Comparison of ENCODE assay signal across 11 cellular contexts in the genomic region with DNA sequence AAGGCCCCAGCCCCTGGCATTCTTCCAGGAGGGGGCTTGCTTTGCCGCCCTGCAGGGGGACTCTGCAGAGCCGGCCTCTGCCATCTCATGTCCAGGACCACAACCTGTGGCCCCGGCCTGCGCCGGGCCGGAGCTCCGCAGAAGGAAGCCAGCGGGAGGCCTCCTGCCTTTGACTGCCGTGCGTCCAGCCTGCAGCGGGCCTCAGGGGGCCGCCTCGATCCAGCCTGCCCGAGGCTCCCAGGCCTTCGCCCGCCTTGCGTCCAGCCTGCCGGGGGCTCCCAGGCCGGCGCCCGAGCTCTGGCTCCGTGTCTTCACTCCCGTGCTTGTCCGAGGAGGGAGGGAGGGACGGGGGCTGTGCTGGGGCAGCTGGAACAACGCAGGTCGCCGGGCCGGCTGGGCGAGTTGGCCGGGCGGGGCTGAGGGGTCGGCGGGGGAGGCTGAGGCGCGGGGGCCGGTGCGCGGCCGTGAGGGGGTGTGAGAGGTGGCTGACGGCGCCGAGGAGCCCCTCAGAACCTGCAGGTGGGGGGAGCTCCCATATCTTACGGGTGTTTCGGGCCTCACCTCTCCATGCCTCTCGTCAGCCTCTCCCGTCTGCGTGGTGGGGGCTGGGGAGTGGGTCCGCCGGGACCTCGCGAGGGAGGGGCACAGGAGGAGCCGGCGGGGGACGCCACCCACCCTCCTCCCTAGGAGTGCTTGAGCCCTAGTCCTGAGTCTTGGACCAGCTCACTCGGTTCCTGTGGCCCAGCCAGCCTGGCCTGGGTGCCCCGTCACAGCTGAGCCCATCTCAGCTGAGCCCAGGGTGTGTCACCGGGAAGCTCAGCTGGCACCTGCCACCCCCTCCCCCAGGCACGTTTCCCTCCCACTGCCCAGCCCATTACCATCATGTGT. TPM values are rescaled to one million over a fixed set of nuclear protein-coding genes. Genes with fewer than 3 reads are reported as not detected.
DNase-seq lines count a peak whose midpoint lies in the region; ATAC-seq, FAIRE-seq and TF ChIP-seq lines count a peak whose summit lies in the region.
"Had no signal": no experiment of that assay in that cellular context is flagged by ENCODE, and none has a peak within 500 bp of the region (broad histone marks: within the 10 kb centered on the region; RNA-seq: fewer than 3 reads in every experiment).

No MANE protein-coding gene starts in this region.

- TF ChIP-seq CTCF in PC-9 (conservative IDR thresholded peaks at IDR 0.05) (no peak), H1 (IDR thresholded peaks at IDR 0.05; ENCODE audit: control extremely low read depth in 1 of 3, insufficient read depth in 1 of 3, low read depth in 1 of 3, low read length in 3 of 3) (no peak), HepG2 (CRISPR knock-in tag; IDR thresholded peaks at IDR 0.05) (no peak), tibial nerve (IDR thresholded peaks at IDR 0.05) (no peak)

- H2AFZ ChIP-seq in PC-9 (no peak overlapping the region), H1 (ENCODE audit: low read length) (no peak overlapping the region), HepG2 (ENCODE audit: low read length) (no peak overlapping the region)

- 16% methylated on average over 27 of the region's 59 CpGs; no CpG with 5 or more reads in 1 of the 2 experiments for WGBS in H1 (ENCODE audit: extremely low coverage in 1 of 2, insufficient coverage in 1 of 2, insufficient read length in 1 of 2, insufficient replicate concordance in 2 of 2, low coverage in 1 of 2, low lambda C conversion rate in 2 of 2, missing lambda C conversion rate in 1 of 2), 2 experiments
- 5% methylated on average over 18 of the region's 59 CpGs for WGBS in HepG2 (ENCODE audit: low lambda C conversion rate)
- 14% methylated on average over 51 of the region's 59 CpGs for WGBS in tibial nerve, 2 donors

- no peak for FAIRE-seq in H1 (lab: Jason Lieb, UNC)
- FAIRE-seq in HepG2 (lab: Jason Lieb, UNC): no peak
- FAIRE-seq: endothelial cell of umbilical vein had no signal

- H3K27ac ChIP-seq in PC-9 (peak overlapping the region; percentile 84), H1 (ENCODE audit: low read depth, low read length) (no peak overlapping the region), HepG2 (ENCODE audit: extremely low read length, insufficient read depth, low read length) (no peak overlapping the region), tibial nerve (peak overlapping the region in 2 of 4 donors; percentile 66 to 76)

- H3K79me2 ChIP-seq in PC-9 (ENCODE audit: low read depth): peaks cover 17% of the 10 kb centered on the region
- no peaks in the 10 kb centered on the region for H3K79me2 ChIP-seq in H1 (ENCODE audit: control insufficient read depth in 1 of 2, insufficient read depth in 2 of 2, low read length in 2 of 2)
- no peaks in the 10 kb centered on the region for H3K79me2 ChIP-seq in HepG2 (ENCODE audit: insufficient read depth, low read length)

- H3K79me1 ChIP-seq in H1 (ENCODE audit: low read depth, low read length): no peaks in the 10 kb centered on the region; the same call in 1 of the 2 replicates

- H3K4me3 Mint-ChIP-seq in activated CD4-positive, alpha-beta T cell treated with anti-CD3 and anti-CD28 coated beads, Interleukin-2, amount 10 ng/mL, durations not matched to agents 24 days and 14 days: no peak overlapping the region
- H3K4me3 Mint-ChIP-seq in stimulated activated memory B cell treated with anti-CD40 and anti-IgM and Interleukin-4, amounts not matched to agents 10 μg/mL and 1 μg/mL and 100 μg/mL, for 72 hours: no peak overlapping the region
- H3K4me3 Mint-ChIP-seq: activated T-cell treated with anti-CD3 and anti-CD28 coated beads, Interleukin-2, amount 50 U/mL, for 72 hours; CD8-positive, alpha-beta T cell had no signal

- no peaks in the 10 kb centered on the region for H3K36me3 Mint-ChIP-seq in activated CD4-positive, alpha-beta T cell treated with anti-CD3 and anti-CD28 coated beads, Interleukin-2, amount 10 ng/mL, durations not matched to agents 24 days and 14 days (ENCODE audit: low read depth)
- no peaks in the 10 kb centered on the region for H3K36me3 Mint-ChIP-seq in stimulated activated memory B cell treated with anti-CD40 and anti-IgM and Interleukin-4, amounts not matched to agents 10 μg/mL and 1 μg/mL and 100 μg/mL, for 72 hours
- H3K36me3 Mint-ChIP-seq: CD8-positive, alpha-beta T cell had no signal

- peak overlapping the region; percentile 75; the same call in 1 of the 2 replicates for H2AK5ac ChIP-seq in H1 (ENCODE audit: low read depth, low read length)

- H4K5ac ChIP-seq in H1 (ENCODE audit: insufficient read length, low read depth, low read length): no peak overlapping the region

- H3K4me3 ChIP-seq in PC-9 (peak overlapping the region; percentile 2; the same call in 1 of the 2 replicates), H1 (ENCODE audit: extremely low read depth in 1 of 4, insufficient read depth in 2 of 4, low read depth in 3 of 4, low read length in 4 of 4) (peak overlapping the region in 3 of 4 experiments; percentile 17 to 54 (median 19); a peak in 3 of 8 replicates), HepG2 (replicated peaks in 1 of 3; ENCODE audit: insufficient read depth in 1 of 3, low read depth in 2 of 3, low read length in 3 of 3) (peak overlapping the region; percentile 25 to 52 (median 36); a peak in 4 of 6 replicates), tibial nerve (peak overlapping the region in 3 of 4 donors; percentile 7 to 13 (median 8))

- peaks cover 44% of the 10 kb centered on the region for H3F3A ChIP-seq in PC-9 (ENCODE audit: insufficient read depth, low read depth)

- H3K9me3 Mint-ChIP-seq in activated CD4-positive, alpha-beta T cell treated with anti-CD3 and anti-CD28 coated beads, Interleukin-2, amount 10 ng/mL, durations not matched to agents 24 days and 14 days: no peaks in the 10 kb centered on the region
- no peaks in the 10 kb centered on the region for H3K9me3 Mint-ChIP-seq in stimulated activated memory B cell treated with anti-CD40 and anti-IgM and Interleukin-4, amounts not matched to agents 10 μg/mL and 1 μg/mL and 100 μg/mL, for 72 hours
- H3K9me3 Mint-ChIP-seq: activated T-cell treated with anti-CD3 and anti-CD28 coated beads, Interleukin-2, amount 50 U/mL, for 72 hours; CD8-positive, alpha-beta T cell had no signal

- H2BK12ac ChIP-seq in H1 (ENCODE audit: low read depth, low read length): peak overlapping the region; percentile 80; the same call in 1 of the 2 replicates

- no peak overlapping the region for H2BK120ac ChIP-seq in H1 (replicated peaks; ENCODE audit: low read depth, low read length)

- intact Hi-C loops in PC-9 (cut with micrococcal nuclease; ENCODE audit: unreplicated experiment): loop anchor here (1.0 to 10.0 kb wide), 4 partner anchors 86 to 443 kb away; no protein-coding TSS in a partner anchor
- intact Hi-C loops in HepG2 (cut with micrococcal nuclease; ENCODE audit: unreplicated experiment): no loop called here
- intact Hi-C loops in activated CD4-positive, alpha-beta T cell treated with anti-CD3 and anti-CD28 coated beads, Interleukin-2, amount 10 ng/mL, durations not matched to agents 24 days and 14 days (cut with micrococcal nuclease): no loop called here

- H4K20me1 ChIP-seq in PC-9 (ENCODE audit: insufficient read depth): peaks cover 16% of the 10 kb centered on the region
- H4K20me1 ChIP-seq in H1 (replicated peaks in 1 of 2; ENCODE audit: control insufficient read depth in 1 of 2, insufficient read depth in 2 of 2, low read length in 2 of 2): peaks cover 37 to 44% of the 10 kb centered on the region in 2 experiments
- H4K20me1 ChIP-seq in HepG2 (ENCODE audit: insufficient read depth, low read length): peaks cover 16% of the 10 kb centered on the region; the same call in 1 of the 2 replicates

- DNase-seq in PC-9 (peak in 1 of 2 experiments; percentile 86), H1 (ENCODE audit: low read depth in 1 of 2, low spot score in 2 of 2) (peak in 1 of 2 experiments; percentile 68), HepG2 (ENCODE audit: low spot score) (no peak), tibial nerve (ENCODE audit: low spot score in 2 of 2) (no peak), COR-L47 (lab: John Stamatoyannopoulos, UW) (no peak)
- DNase-seq in activated CD4-positive, alpha-beta T cell treated with anti-CD3 and anti-CD28 coated beads, Interleukin-2, amount 10 ng/mL, durations not matched to agents 24 days and 14 days: no peak
- DNase-seq: activated CD4-positive, CD25-positive, alpha-beta regulatory T cell treated with anti-CD3 and anti-CD28 coated beads, Interleukin-2, amount 50 U/mL, for 72 hours; activated T-cell treated with anti-CD3 and anti-CD28 coated beads, Interleukin-2, amount 50 U/mL, for 72 hours; CD8-positive, alpha-beta T cell had no signal

- no peak overlapping the region for H3K4ac ChIP-seq in H1 (replicated peaks; ENCODE audit: insufficient read length, low read depth, low read length)

- POLR2A ChIA-PET in PC-9 (lab: Charles Lee; ENCODE audit: unreplicated experiment) (interaction anchor here (0.5 to 1.3 kb wide), 5 partner anchors 17 to 130 kb away, joined by 3 to 20 read pairs (median 6); partner anchors contain the start of gene CAPN10), H1 (lab: Charles Lee; ENCODE audit: partially characterized antibody) (interaction anchor here (2.8 kb wide), 1 partner anchor 20 kb away, joined by 12 read pairs; the partner anchor contains the start of gene GPC1), HepG2 (lab: Yijun Ruan, JAX) (interaction anchor here (1.2 kb wide), 1 partner anchor 17 kb away, joined by 4 read pairs; no protein-coding TSS in a partner anchor)

- H3K27me3 ChIP-seq in PC-9 (ENCODE audit: insufficient read depth, low read depth) (no peaks in the 10 kb centered on the region), H1 (replicated peaks in 1 of 4; ENCODE audit: control insufficient read depth in 3 of 4, extremely low read depth in 1 of 4, insufficient read depth in 3 of 4, low read length in 3 of 4) (peaks cover 15 to 35% (median 28%) of the 10 kb centered on the region in 4 experiments), HepG2 (ENCODE audit: control insufficient read depth in 1 of 2, insufficient read depth in 2 of 2, low read length in 2 of 2) (peaks cover 30 to 56% of the 10 kb centered on the region in 2 experiments), tibial nerve (peaks cover 0 to 6% of the 10 kb centered on the region in 2 donors)

- TF ChIP-seq RAD21 in H1 (IDR thresholded peaks at IDR 0.05 in 1 of 2, conservative IDR thresholded peaks at IDR 0.05 in 1 of 2; ENCODE audit: low read depth in 2 of 2, low read length in 2 of 2) (no peak), HepG2 (CRISPR knock-in tag; IDR thresholded peaks at IDR 0.05) (no peak)

- ATAC-seq in HepG2: peak; percentile 25
- ATAC-seq in stimulated activated memory B cell treated with anti-CD40 and anti-IgM and Interleukin-4, amounts not matched to agents 10 μg/mL and 1 μg/mL and 100 μg/mL, for 72 hours: no peak
- ATAC-seq: activated T-cell treated with anti-CD3 and anti-CD28 coated beads, Interleukin-2, amount 50 U/mL, for 72 hours; CD8-positive, alpha-beta T cell had no signal

- peaks cover 3% of the 10 kb centered on the region for H3K4me1 Mint-ChIP-seq in activated CD4-positive, alpha-beta T cell treated with anti-CD3 and anti-CD28 coated beads, Interleukin-2, amount 10 ng/mL, durations not matched to agents 24 days and 14 days
- H3K4me1 Mint-ChIP-seq in stimulated activated memory B cell treated with anti-CD40 and anti-IgM and Interleukin-4, amounts not matched to agents 10 μg/mL and 1 μg/mL and 100 μg/mL, for 72 hours: peaks cover 23% of the 10 kb centered on the region

- no peak overlapping the region; the same call in 1 of the 2 replicates for H2BK5ac ChIP-seq in H1 (ENCODE audit: low read depth, low read length)

- peaks cover 7% of the 10 kb centered on the region; the same call in 1 of the 2 replicates for H3K23me2 ChIP-seq in H1 (ENCODE audit: low read depth, low read length)

- H3K9me2 ChIP-seq in PC-9 (ENCODE audit: insufficient read depth): no peaks in the 10 kb centered on the region

- H3K18ac ChIP-seq in H1 (ENCODE audit: extremely low read depth, low read length): peak overlapping the region; percentile 60

- no peak overlapping the region for H3K56ac ChIP-seq in H1 (replicated peaks; ENCODE audit: insufficient read length, low read depth, low read length)

- H3K27me3 Mint-ChIP-seq in activated CD4-positive, alpha-beta T cell treated with anti-CD3 and anti-CD28 coated beads, Interleukin-2, amount 10 ng/mL, durations not matched to agents 24 days and 14 days: peaks cover 30% of the 10 kb centered on the region
- peaks cover 58% of the 10 kb centered on the region for H3K27me3 Mint-ChIP-seq in stimulated activated memory B cell treated with anti-CD40 and anti-IgM and Interleukin-4, amounts not matched to agents 10 μg/mL and 1 μg/mL and 100 μg/mL, for 72 hours

- BruUV-seq in PC-9 (replicated peaks; lab: Mats Ljungman, UMichigan) (TSS peak; percentile 53), HepG2 (replicated peaks; lab: Mats Ljungman, UMichigan) (no TSS peak)

- H2BK20ac ChIP-seq in H1 (ENCODE audit: low read length): no peak overlapping the region

- peak overlapping the region; percentile 72 for H3K4me2 ChIP-seq in PC-9
- peak overlapping the region; percentile 43 to 71 for H3K4me2 ChIP-seq in H1 (ENCODE audit: insufficient read depth in 1 of 2, low read depth in 2 of 2, low read length in 2 of 2)
- peak overlapping the region; percentile 51 for H3K4me2 ChIP-seq in HepG2 (ENCODE audit: low read depth, low read length)

- CTCF ChIA-PET in PC-9 (lab: Charles Lee) (interaction anchor here (0.6 to 1.3 kb wide), 3 partner anchors 86 to 222 kb away, joined by 5 to 20 read pairs (median 10); no protein-coding TSS in a partner anchor), H1 (lab: Charles Lee; ENCODE audit: partially characterized antibody) (interaction anchor here (1.3 to 2.7 kb wide), 3 partner anchors 11 to 124 kb away, joined by 3 to 13 read pairs (median 4); no protein-coding TSS in a partner anchor), HepG2 (lab: Yijun Ruan, JAX; ENCODE audit: low intra/inter-chr PET ratio, low total read pairs) (no interaction called here)

- no peak overlapping the region for H3K23ac ChIP-seq in H1 (ENCODE audit: insufficient read length)

- TF ChIP-seq EP300 in H1 (IDR thresholded peaks at IDR 0.05; ENCODE audit: borderline replicate concordance in 1 of 2, low read depth in 2 of 2, low read length in 2 of 2) (no peak), HepG2 (IDR thresholded peaks at IDR 0.05; ENCODE audit: low read depth in 2 of 2, low read length in 2 of 2) (no peak), HepG2 (CRISPR knock-in tag; IDR thresholded peaks at IDR 0.05; ENCODE audit: borderline replicate concordance) (no peak), tibial nerve (IDR thresholded peaks at IDR 0.05) (no peak)

- no peak overlapping the region for H3K27ac Mint-ChIP-seq in activated CD4-positive, alpha-beta T cell treated with anti-CD3 and anti-CD28 coated beads, Interleukin-2, amount 10 ng/mL, durations not matched to agents 24 days and 14 days
- no peak overlapping the region for H3K27ac Mint-ChIP-seq in stimulated activated memory B cell treated with anti-CD40 and anti-IgM and Interleukin-4, amounts not matched to agents 10 μg/mL and 1 μg/mL and 100 μg/mL, for 72 hours
- H3K27ac Mint-ChIP-seq: activated T-cell treated with anti-CD3 and anti-CD28 coated beads, Interleukin-2, amount 50 U/mL, for 72 hours; CD8-positive, alpha-beta T cell had no signal

- no peaks in the 10 kb centered on the region for H3K9me3 ChIP-seq in PC-9 (ENCODE audit: insufficient read depth, low read depth)
- H3K9me3 ChIP-seq in H1 (ENCODE audit: insufficient read depth in 2 of 2, low read depth in 1 of 2, low read length in 1 of 2): no peaks in the 10 kb centered on the region
- no peaks in the 10 kb centered on the region for H3K9me3 ChIP-seq in HepG2 (ENCODE audit: low read length)
- no peaks in the 10 kb centered on the region for H3K9me3 ChIP-seq in tibial nerve

- peak overlapping the region; percentile 61; the same call in 1 of the 2 replicates for H2BK15ac ChIP-seq in H1 (ENCODE audit: low read length)

- H3K9ac ChIP-seq in H1 (replicated peaks in 1 of 4; ENCODE audit: extremely low read depth in 1 of 4, low read depth in 3 of 4, low read length in 3 of 4) (no peak overlapping the region), HepG2 (ENCODE audit: insufficient read depth, low read depth, low read length) (no peak overlapping the region)

- H4K91ac ChIP-seq in H1 (replicated peaks; ENCODE audit: insufficient read length, low read length): peak overlapping the region; percentile 74

- no peak for TF ChIP-seq POLR2A in H1 (IDR thresholded peaks at IDR 0.05; ENCODE audit: control extremely low read depth in 1 of 2, low read depth in 2 of 2, low read length in 2 of 2)
- no peak for TF ChIP-seq POLR2A in HepG2 (IDR thresholded peaks at IDR 0.05; ENCODE audit: insufficient read depth in 1 of 2, low read depth in 2 of 2, low read length in 2 of 2)
- TF ChIP-seq POLR2A in tibial nerve (IDR thresholded peaks at IDR 0.05): no peak

- H3K36me3 ChIP-seq in PC-9 (ENCODE audit: low read depth) (no peaks in the 10 kb centered on the region), H1 (ENCODE audit: control insufficient read depth in 2 of 4, insufficient read depth in 4 of 4, low read length in 3 of 4) (no peaks in the 10 kb centered on the region; a peak in 1 of 8 replicates), HepG2 (replicated peaks in 1 of 2; ENCODE audit: control insufficient read depth in 1 of 2, insufficient read depth in 2 of 2, low read length in 2 of 2) (no peaks in the 10 kb centered on the region), tibial nerve (peaks cover 0 to 20% (median 0%) of the 10 kb centered on the region in 3 donors)

- in situ Hi-C loops in HepG2 (cut with HindIII; ENCODE audit: extremely low pct_ligation_motif_present, low pct_unique_long_range_greater_than_20kb): no loop called here

- H3K14ac ChIP-seq in H1 (ENCODE audit: insufficient read length): no peak overlapping the region

- no peak overlapping the region; the same call in 1 of the 2 replicates for H4K8ac ChIP-seq in H1 (ENCODE audit: extremely low read depth, insufficient read depth, low read length)

- peaks cover 64% of the 10 kb centered on the region for H3K4me1 ChIP-seq in PC-9 (replicated peaks; ENCODE audit: insufficient read depth)
- peaks cover 2 to 67% (median 42%) of the 10 kb centered on the region in 4 experiments for H3K4me1 ChIP-seq in H1 (replicated peaks in 1 of 4; ENCODE audit: control insufficient read depth in 3 of 4, insufficient read depth in 4 of 4, low read length in 3 of 4)
- H3K4me1 ChIP-seq in HepG2 (ENCODE audit: insufficient read depth, low read length): peaks cover 64% of the 10 kb centered on the region
- peaks cover 0 to 74% (median 32%) of the 10 kb centered on the region in 4 donors for H3K4me1 ChIP-seq in tibial nerve

RNA-seq across cellular contexts. Expression of gene GPC1, which starts 20.5 kb away (rescaled TPM):
- total RNA-seq in PC-9 (2021): 302 and 319 TPM in 2 replicates
- total RNA-seq in H1 (2021; fragmentation: NEBNext Ultra II Directional; extraction: Animal tissue kit (Norgen Biotek cat#: 25700)): 28.3 and 31.9 TPM in 2 replicates
- polyA plus RNA-seq in H1 (2011; rRNA removed): 21.9 and 30.2 TPM in 2 replicates
- 22.1 TPM for polyA plus RNA-seq in H1 (2011; cell fraction: cytosol; rRNA removed)
- 47.6 TPM for polyA plus RNA-seq in H1 (2011; cell fraction: nucleus; rRNA removed)
- 18.4 to 31.5 TPM (median 29.5 TPM) in 4 replicates for polyA plus RNA-seq in H1 (2012, experiment 1 of 2)
- 27.9 TPM for polyA plus RNA-seq in H1 (2012, experiment 2 of 2)
- polyA plus RNA-seq in H1 (2013, experiment 1 of 2): 42.0 TPM
- polyA plus RNA-seq in H1 (2013, experiment 2 of 2): 37.4 TPM
- polyA minus RNA-seq in H1 (2011; rRNA and poly(A)+ RNA removed): 14.3 and 16.0 TPM in 2 replicates
- 29.2 TPM for polyA minus RNA-seq in H1 (2011; cell fraction: cytosol; rRNA and poly(A)+ RNA removed)
- 22.9 TPM for polyA minus RNA-seq in H1 (2011; cell fraction: nucleus; rRNA and poly(A)+ RNA removed)
- total RNA-seq in HepG2 (2016; rRNA removed; fragmentation: Illumina TruSeq; extraction: Trizol): 2.1 and 5.5 TPM in 2 replicates
- 0.91 and 1.6 TPM in 2 replicates for total RNA-seq in HepG2 (2016; cell fraction: cytosol; rRNA removed; fragmentation: Illumina TruSeq; extraction: Trizol; ENCODE audit: low read depth)
- 1.8 and 5.2 TPM in 2 replicates for total RNA-seq in HepG2 (2016; cell fraction: insoluble cytoplasmic fraction; rRNA removed; fragmentation: Illumina TruSeq; extraction: Trizol)
- 1.9 and 2.0 TPM in 2 replicates for total RNA-seq in HepG2 (2016; cell fraction: membrane; rRNA removed; fragmentation: Illumina TruSeq; extraction: Trizol)
- 5.4 and 7.0 TPM in 2 replicates for total RNA-seq in HepG2 (2016; cell fraction: nucleus; rRNA removed; fragmentation: Illumina TruSeq; extraction: Trizol)
- polyA plus RNA-seq in HepG2 (2011; rRNA removed): 4.0 and 4.8 TPM in 2 replicates
- polyA plus RNA-seq in HepG2 (2011; cell fraction: cytosol; rRNA removed): 2.4 and 5.8 TPM in 2 replicates
- 6.0 and 8.9 TPM in 2 replicates for polyA plus RNA-seq in HepG2 (2011; cell fraction: nucleus; rRNA removed)
- 1.1 and 2.2 TPM in 2 replicates for polyA plus RNA-seq in HepG2 (2012)
- polyA plus RNA-seq in HepG2 (2016; cell fraction: cytosol; fragmentation: Illumina TruSeq; extraction: Trizol; ENCODE audit: low read depth): 1.3 and 1.7 TPM in 2 replicates
- 3.2 and 3.7 TPM in 2 replicates for polyA plus RNA-seq in HepG2 (2016; cell fraction: insoluble cytoplasmic fraction; fragmentation: Illumina TruSeq; extraction: Trizol; ENCODE audit: low read depth)
- 2.1 and 3.5 TPM in 2 replicates for polyA plus RNA-seq in HepG2 (2016; cell fraction: membrane; fragmentation: Illumina TruSeq; extraction: Trizol; ENCODE audit: low read depth)
- polyA plus RNA-seq in HepG2 (2016; cell fraction: nucleus; fragmentation: Illumina TruSeq; extraction: Trizol; ENCODE audit: insufficient read depth, low read depth): 12.8 and 13.1 TPM in 2 replicates
- polyA minus RNA-seq in HepG2 (2011; rRNA and poly(A)+ RNA removed; ENCODE audit: low replicate concordance): 9.2 and 40.8 TPM in 2 replicates
- 7.8 and 8.3 TPM in 2 replicates for polyA minus RNA-seq in HepG2 (2011; cell fraction: cytosol; rRNA and poly(A)+ RNA removed)
- polyA minus RNA-seq in HepG2 (2011; cell fraction: nucleus; rRNA and poly(A)+ RNA removed): 2.1 and 4.8 TPM in 2 replicates
- total RNA-seq in tibial nerve: 100 to 1,000 TPM; 117 to 153 (median 144) TPM
- 5.9 and 6.6 TPM in 2 replicates for total RNA-seq in activated CD4-positive, alpha-beta T cell treated with anti-CD3 and anti-CD28 coated beads, Interleukin-2, amount 10 ng/mL, durations not matched to agents 24 days and 14 days
